In the genomic region with DNA sequence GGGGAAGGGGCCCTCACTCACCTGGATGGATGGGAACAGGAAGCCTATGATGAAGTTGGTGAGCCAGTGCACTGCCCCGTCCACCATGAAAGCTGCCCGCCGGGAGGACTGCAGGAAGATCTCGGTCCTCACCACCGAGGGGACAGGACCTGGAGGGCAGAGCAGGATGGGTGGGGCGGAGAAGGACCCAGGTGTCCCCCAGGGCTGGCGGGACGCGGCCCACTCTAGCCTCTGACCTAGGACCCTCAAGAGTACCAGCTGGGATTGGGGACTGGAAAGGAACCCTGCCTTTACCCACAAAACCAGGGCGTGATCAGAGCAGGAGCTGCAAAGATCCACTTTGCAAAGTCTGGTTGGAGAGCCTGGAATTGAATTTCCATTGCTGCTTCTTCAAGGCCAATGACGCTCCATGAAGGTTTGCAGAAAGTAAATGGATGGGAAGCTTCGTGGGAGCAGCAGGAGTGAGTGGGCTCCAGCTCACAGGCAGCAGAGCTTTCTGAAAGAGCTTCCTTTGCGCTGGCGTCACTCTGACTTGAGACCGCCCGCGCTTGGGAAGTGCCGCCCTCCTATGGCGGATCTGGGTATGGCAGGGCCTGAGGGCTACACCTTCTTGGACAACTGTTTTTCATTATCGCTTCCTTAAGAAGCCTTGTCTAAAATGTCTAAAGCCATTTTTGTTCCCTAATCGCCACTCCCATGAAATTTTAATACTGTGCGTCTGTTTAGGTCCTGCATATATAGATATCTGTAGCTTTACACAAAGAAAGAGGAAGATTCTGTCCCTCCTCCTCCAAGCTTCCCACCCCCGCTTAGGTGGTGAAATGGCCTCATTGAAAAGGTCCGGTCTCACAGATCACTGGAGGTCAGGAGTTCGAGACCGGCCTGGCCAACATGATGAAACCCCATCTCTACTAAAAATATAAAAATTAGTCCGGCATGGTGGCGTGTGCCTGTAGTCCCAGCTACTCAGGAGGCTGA, we compare ENCODE assay signal across 8 cellular contexts. TPM values are rescaled to one million over a fixed set of nuclear protein-coding genes. Genes with fewer than 3 reads are reported as not detected.
DNase-seq lines count a peak whose midpoint lies in the region; ATAC-seq and TF ChIP-seq lines count a peak whose summit lies in the region.

No MANE protein-coding gene starts in this region.

- no peaks in the 10 kb centered on the region for H3K9me3 ChIP-seq in lung (ENCODE audit: control insufficient read depth in 2 of 2, insufficient read depth in 1 of 2, low read length in 1 of 2)

- H3K27me3 ChIP-seq in lung (ENCODE audit: control insufficient read depth, insufficient read depth), result no peaks in the 10 kb centered on the region

- TF ChIP-seq CTCF in coronary artery (IDR thresholded peaks at IDR 0.05) (peak; percentile 93), lung (IDR thresholded peaks at IDR 0.05; ENCODE audit: control extremely low read depth, extremely low read depth) (peak; percentile 52)

- ATAC-seq in GM18520 (IDR thresholded peaks at IDR 0.05; ENCODE audit: unreplicated experiment), result peak; percentile 40
- peak; percentile 90 for ATAC-seq in lung (ENCODE audit: insufficient read depth, low FRiP score)
- no peak for ATAC-seq in GM19328 (IDR thresholded peaks at IDR 0.05; ENCODE audit: unreplicated experiment)

- H3K27ac ChIP-seq in coronary artery (no peak overlapping the region), lung (ENCODE audit: low read depth in 1 of 2, low read length in 1 of 2) (no peak overlapping the region)

- H3K4me3 ChIP-seq in coronary artery (no peak overlapping the region), lung (no peak overlapping the region)

- H3K4me1 ChIP-seq in lung (ENCODE audit: control insufficient read depth in 2 of 2, insufficient read depth in 2 of 2, low read length in 2 of 2), result no peaks in the 10 kb centered on the region

- no peaks in the 10 kb centered on the region for H3K36me3 ChIP-seq in lung (ENCODE audit: control insufficient read depth in 2 of 2, insufficient read depth in 2 of 2, low read length in 2 of 2)

- DNase-seq in AG08396 (ENCODE audit: low spot score) (peak; percentile 91), NCI-H510A (lab: John Stamatoyannopoulos, UW) (peak; percentile 83), coronary artery (ENCODE audit: low spot score) (no peak), lung (ENCODE audit: low spot score) (peak; percentile 82)
- DNase-seq in activated CD4-positive, alpha-beta T cell treated with anti-CD3 and anti-CD28 coated beads, Interleukin-2, amount 50 U/mL, for 24 hours (ENCODE audit: low read depth in 1 of 2, low spot score in 1 of 2), result peak; percentile 71 to 78
- peak; percentile 74 for DNase-seq in stimulated activated CD8-positive, alpha-beta memory T cell treated with anti-CD3 and anti-CD28 coated beads, Interleukin-12 subunit alpha, Interleukin-12 subunit beta, amount 100 ng/mL, for 1 hour (ENCODE audit: low read depth)

- 51 to 53% methylated on average over 28 of the region's 28 CpGs for WGBS in lung, 2 donors

RNA-seq across cellular contexts. Expression of a gene that starts 21.2 kb away (rescaled TPM):
- not detected for total RNA-seq in lung
- polyA plus RNA-seq in lung, result under 1 TPM in 1 of 2 donors, not detected in 1; 0.05 TPM

RNA-seq across cellular contexts. Expression of a gene that starts 59.4 kb away (rescaled TPM):
- not detected for total RNA-seq in lung
- under 1 TPM in 1 of 2 donors, not detected in 1; 0.03 TPM for polyA plus RNA-seq in lung
